Comparison of ENCODE assay signal across 1 cellular context in genomic region chr3:113794526-113794925, GRCh38.
TF ChIP-seq lines count a peak whose summit lies in the region.

No MANE protein-coding gene starts in this region.

TF ChIP-seq in K562, 482 proteins besides CTCF, POLR2A, EP300 and RAD21 (continued from another document):
- TF ChIP-seq, protein P1, sequence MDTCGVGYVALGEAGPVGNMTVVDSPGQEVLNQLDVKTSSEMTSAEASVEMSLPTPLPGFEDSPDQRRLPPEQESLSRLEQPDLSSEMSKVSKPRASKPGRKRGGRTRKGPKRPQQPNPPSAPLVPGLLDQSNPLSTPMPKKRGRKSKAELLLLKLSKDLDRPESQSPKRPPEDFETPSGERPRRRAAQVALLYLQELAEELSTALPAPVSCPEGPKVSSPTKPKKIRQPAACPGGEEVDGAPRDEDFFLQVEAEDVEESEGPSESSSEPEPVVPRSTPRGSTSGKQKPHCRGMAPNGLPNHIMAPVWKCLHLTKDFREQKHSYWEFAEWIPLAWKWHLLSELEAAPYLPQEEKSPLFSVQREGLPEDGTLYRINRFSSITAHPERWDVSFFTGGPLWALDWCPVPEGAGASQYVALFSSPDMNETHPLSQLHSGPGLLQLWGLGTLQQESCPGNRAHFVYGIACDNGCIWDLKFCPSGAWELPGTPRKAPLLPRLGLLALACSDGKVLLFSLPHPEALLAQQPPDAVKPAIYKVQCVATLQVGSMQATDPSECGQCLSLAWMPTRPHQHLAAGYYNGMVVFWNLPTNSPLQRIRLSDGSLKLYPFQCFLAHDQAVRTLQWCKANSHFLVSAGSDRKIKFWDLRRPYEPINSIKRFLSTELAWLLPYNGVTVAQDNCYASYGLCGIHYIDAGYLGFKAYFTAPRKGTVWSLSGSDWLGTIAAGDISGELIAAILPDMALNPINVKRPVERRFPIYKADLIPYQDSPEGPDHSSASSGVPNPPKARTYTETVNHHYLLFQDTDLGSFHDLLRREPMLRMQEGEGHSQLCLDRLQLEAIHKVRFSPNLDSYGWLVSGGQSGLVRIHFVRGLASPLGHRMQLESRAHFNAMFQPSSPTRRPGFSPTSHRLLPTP (IDR thresholded peaks at IDR 0.05; ENCODE audit: borderline replicate concordance, extremely low read depth, insufficient read length), result no peak
- TF ChIP-seq SPI1 (IDR thresholded peaks at IDR 0.05; ENCODE audit: borderline replicate concordance, low read depth, low read length) (peak; percentile 63; the same call in 1 of the 2 replicates), FOSL1 (tag; conservative IDR thresholded peaks at IDR 0.05) (no peak)
- TF ChIP-seq, protein P2, sequence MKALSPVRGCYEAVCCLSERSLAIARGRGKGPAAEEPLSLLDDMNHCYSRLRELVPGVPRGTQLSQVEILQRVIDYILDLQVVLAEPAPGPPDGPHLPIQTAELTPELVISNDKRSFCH (CRISPR knock-in tag; IDR thresholded peaks at IDR 0.05), result no peak
- TF ChIP-seq, protein P2 (tag; IDR thresholded peaks at IDR 0.05), result no peak
